In the genomic region with DNA sequence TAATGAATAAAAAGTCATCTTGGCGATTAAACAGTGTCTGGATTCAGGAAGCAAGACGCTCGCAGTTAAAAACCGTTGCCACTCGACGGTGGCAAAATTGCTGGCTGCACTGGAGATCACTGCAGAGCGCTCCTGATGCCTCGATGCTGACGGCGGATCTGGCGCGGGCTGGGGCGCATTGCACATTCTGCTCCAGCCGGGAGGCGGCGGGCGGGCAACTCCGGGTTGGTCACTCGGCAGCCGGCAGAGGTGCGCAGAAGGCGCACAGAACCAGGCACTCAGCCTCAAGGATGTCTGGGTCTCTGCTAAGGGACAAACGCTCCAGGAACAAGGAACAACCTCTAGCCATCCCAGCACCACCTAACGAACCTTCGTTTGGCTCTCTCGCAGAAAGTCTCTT, we compare ENCODE assay signal across 1 cellular context.
TF ChIP-seq lines count a peak whose summit lies in the region.

No MANE protein-coding gene starts in this region.

TF ChIP-seq in SK-N-SH, 30 proteins besides CTCF, POLR2A, EP300 and RAD21 (continued from another document):
- TF ChIP-seq NFIC (IDR thresholded peaks at IDR 0.05; ENCODE audit: borderline replicate concordance) (no peak), GATA2 (CRISPR knock-in tag; IDR thresholded peaks at IDR 0.05) (no peak), NRF1 (IDR thresholded peaks at IDR 0.05; ENCODE audit: low read depth, low read length) (no peak), ZBTB33 (IDR thresholded peaks at IDR 0.05; ENCODE audit: borderline replicate concordance, low read depth) (no peak), RCOR1 (IDR thresholded peaks at IDR 0.05; ENCODE audit: low read length) (no peak), PBX3 (IDR thresholded peaks at IDR 0.05) (no peak), JUND (IDR thresholded peaks at IDR 0.05) (no peak), RFX5 (IDR thresholded peaks at IDR 0.05; ENCODE audit: low read length) (no peak)
- TF ChIP-seq, protein P1, sequence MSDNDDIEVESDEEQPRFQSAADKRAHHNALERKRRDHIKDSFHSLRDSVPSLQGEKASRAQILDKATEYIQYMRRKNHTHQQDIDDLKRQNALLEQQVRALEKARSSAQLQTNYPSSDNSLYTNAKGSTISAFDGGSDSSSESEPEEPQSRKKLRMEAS (IDR thresholded peaks at IDR 0.05; ENCODE audit: low read depth) = no peak
- TF ChIP-seq, protein P2, sequence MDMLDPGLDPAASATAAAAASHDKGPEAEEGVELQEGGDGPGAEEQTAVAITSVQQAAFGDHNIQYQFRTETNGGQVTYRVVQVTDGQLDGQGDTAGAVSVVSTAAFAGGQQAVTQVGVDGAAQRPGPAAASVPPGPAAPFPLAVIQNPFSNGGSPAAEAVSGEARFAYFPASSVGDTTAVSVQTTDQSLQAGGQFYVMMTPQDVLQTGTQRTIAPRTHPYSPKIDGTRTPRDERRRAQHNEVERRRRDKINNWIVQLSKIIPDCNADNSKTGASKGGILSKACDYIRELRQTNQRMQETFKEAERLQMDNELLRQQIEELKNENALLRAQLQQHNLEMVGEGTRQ (IDR thresholded peaks at IDR 0.05; ENCODE audit: borderline replicate concordance, low read depth, low read length) = no peak
